In genomic region chr17:8186787-8187516, GRCh38 we compare ENCODE assay signal across 8 cellular contexts. TPM values are rescaled to one million over a fixed set of nuclear protein-coding genes. Genes with fewer than 3 reads are reported as not detected.
A peak's percentile ranks its signal among the peaks of the same experiment; 100 is the strongest.
DNase-seq lines count a peak whose midpoint lies in the region; ATAC-seq and TF ChIP-seq lines count a peak whose summit lies in the region.

No MANE protein-coding gene starts in this region.

- TF ChIP-seq CTCF in BE2C (IDR thresholded peaks at IDR 0.05; ENCODE audit: low read depth, low read length): peak; percentile 28; the same call in 1 of the 2 replicates
- TF ChIP-seq CTCF in fibroblast of the aortic adventitia (IDR thresholded peaks at IDR 0.05; ENCODE audit: insufficient read depth, low read length): peak; percentile 53
- TF ChIP-seq CTCF in nephron (IDR thresholded peaks at IDR 0.05; ENCODE audit: unreplicated experiment in 3 of 3): peak in 2 of 3 experiments; percentile 5 to 39

- H3K4me1 ChIP-seq in BE2C: peaks cover 3% of the 10 kb centered on the region

- no peaks in the 10 kb centered on the region for H3K9me3 Mint-ChIP-seq in nephron
- no peaks in the 10 kb centered on the region for H3K9me3 Mint-ChIP-seq in stimulated activated naive B cell treated with anti-CD40 and anti-IgM and Interleukin-4, amounts not matched to agents 10 μg/mL and 1 μg/mL and 100 μg/mL, for 72 hours

- no peak overlapping the region for H3K4me3 Mint-ChIP-seq in nephron
- H3K4me3 Mint-ChIP-seq in stimulated activated naive B cell treated with anti-CD40 and anti-IgM and Interleukin-4, amounts not matched to agents 10 μg/mL and 1 μg/mL and 100 μg/mL, for 72 hours: no peak overlapping the region

- DNase-seq in BE2C (peak; percentile 82), LoVo (ENCODE audit: low spot score) (peak; percentile 91), RPMI8226 (peak; percentile 86), fibroblast of the aortic adventitia (ENCODE audit: low read depth) (peak; percentile 96)
- DNase-seq in activated T-helper 1 cell treated with anti-CD3 and anti-CD28 coated beads, Interleukin-2, amount 50 U/mL, for 16 hours (ENCODE audit: low read depth in 1 of 2, low spot score in 1 of 2): peak; percentile 80 to 82
- peak; percentile 93 for DNase-seq in stimulated activated naive B cell treated with anti-CD40 and anti-IgM and Interleukin-4, amounts not matched to agents 10 μg/mL and 1 μg/mL and 100 μg/mL, for 72 hours

- ATAC-seq in GM21390 (IDR thresholded peaks at IDR 0.05; ENCODE audit: unreplicated experiment): peak; percentile 17
- ATAC-seq in stimulated activated naive B cell treated with anti-CD40 and anti-IgM and Interleukin-4, amounts not matched to agents 10 μg/mL and 1 μg/mL and 100 μg/mL, for 72 hours (replicated peaks): peak; percentile 52 to 60

- H3K4me3 ChIP-seq in BE2C (ENCODE audit: low read depth, low read length) (peak overlapping the region; percentile 89), fibroblast of the aortic adventitia (ENCODE audit: low read depth, low read length) (peak overlapping the region; percentile 94)

- H3K27me3 Mint-ChIP-seq in nephron (ENCODE audit: low read depth): peaks cover 7% of the 10 kb centered on the region
- no peaks in the 10 kb centered on the region for H3K27me3 Mint-ChIP-seq in stimulated activated naive B cell treated with anti-CD40 and anti-IgM and Interleukin-4, amounts not matched to agents 10 μg/mL and 1 μg/mL and 100 μg/mL, for 72 hours

- H3K27me3 ChIP-seq in BE2C: no peaks in the 10 kb centered on the region

- peaks cover 11% of the 10 kb centered on the region for H3K4me1 Mint-ChIP-seq in nephron
- H3K4me1 Mint-ChIP-seq in stimulated activated naive B cell treated with anti-CD40 and anti-IgM and Interleukin-4, amounts not matched to agents 10 μg/mL and 1 μg/mL and 100 μg/mL, for 72 hours: peaks cover 12 to 23% of the 10 kb centered on the region in 2 donors

- no peak overlapping the region for H3K27ac Mint-ChIP-seq in nephron
- no peak overlapping the region for H3K27ac Mint-ChIP-seq in stimulated activated naive B cell treated with anti-CD40 and anti-IgM and Interleukin-4, amounts not matched to agents 10 μg/mL and 1 μg/mL and 100 μg/mL, for 72 hours

- H3K9me3 ChIP-seq in BE2C: no peaks in the 10 kb centered on the region

- H3K36me3 Mint-ChIP-seq in nephron (ENCODE audit: low read depth): no peaks in the 10 kb centered on the region
- H3K36me3 Mint-ChIP-seq in stimulated activated naive B cell treated with anti-CD40 and anti-IgM and Interleukin-4, amounts not matched to agents 10 μg/mL and 1 μg/mL and 100 μg/mL, for 72 hours: no peaks in the 10 kb centered on the region

- no peaks in the 10 kb centered on the region for H3K36me3 ChIP-seq in BE2C

RNA-seq across cellular contexts. Expression of gene BORCS6, which starts 3.0 kb away (rescaled TPM):
- polyA plus RNA-seq in BE2C (2012; ENCODE audit: insufficient read depth, insufficient read length, low read depth): 23.4 TPM
- 3.8 and 7.7 TPM in 2 replicates for total RNA-seq in fibroblast of the aortic adventitia (ENCODE audit: low replicate concordance)

RNA-seq across cellular contexts. Expression of gene TMEM107, which starts 10.8 kb away (rescaled TPM):
- 1.5 TPM for polyA plus RNA-seq in BE2C (2012; ENCODE audit: insufficient read depth, insufficient read length, low read depth)
- total RNA-seq in fibroblast of the aortic adventitia (ENCODE audit: low replicate concordance): 17.3 and 32.7 TPM in 2 replicates

RNA-seq across cellular contexts. Expression of gene AURKB, which starts 23.4 kb away (rescaled TPM):
- polyA plus RNA-seq in BE2C (2012; ENCODE audit: insufficient read depth, insufficient read length, low read depth): 10.7 TPM
- 5.7 and 31.8 TPM in 2 replicates for total RNA-seq in fibroblast of the aortic adventitia (ENCODE audit: low replicate concordance)

RNA-seq across cellular contexts. Expression of gene VAMP2, which starts 24.2 kb away (rescaled TPM):
- polyA plus RNA-seq in BE2C (2012; ENCODE audit: insufficient read depth, insufficient read length, low read depth): 31.2 TPM
- total RNA-seq in fibroblast of the aortic adventitia (ENCODE audit: low replicate concordance): 5.2 and 6.0 TPM in 2 replicates

RNA-seq across cellular contexts. Expression of gene PER1, which starts 34.7 kb away (rescaled TPM):
- polyA plus RNA-seq in BE2C (2012; ENCODE audit: insufficient read depth, insufficient read length, low read depth): 44.7 TPM
- total RNA-seq in fibroblast of the aortic adventitia (ENCODE audit: low replicate concordance): 1.6 and 12.7 TPM in 2 replicates

Comparison
In these comparisons a context has a peak if more than half of its experiments do, and no peak if none do; other contexts are left out.
1. Peak in every context shown above with its lines: DNase-seq, ATAC-seq and H3K4me3 ChIP-seq.